19 cellular contexts compared by ENCODE assay signal in the genomic region with DNA sequence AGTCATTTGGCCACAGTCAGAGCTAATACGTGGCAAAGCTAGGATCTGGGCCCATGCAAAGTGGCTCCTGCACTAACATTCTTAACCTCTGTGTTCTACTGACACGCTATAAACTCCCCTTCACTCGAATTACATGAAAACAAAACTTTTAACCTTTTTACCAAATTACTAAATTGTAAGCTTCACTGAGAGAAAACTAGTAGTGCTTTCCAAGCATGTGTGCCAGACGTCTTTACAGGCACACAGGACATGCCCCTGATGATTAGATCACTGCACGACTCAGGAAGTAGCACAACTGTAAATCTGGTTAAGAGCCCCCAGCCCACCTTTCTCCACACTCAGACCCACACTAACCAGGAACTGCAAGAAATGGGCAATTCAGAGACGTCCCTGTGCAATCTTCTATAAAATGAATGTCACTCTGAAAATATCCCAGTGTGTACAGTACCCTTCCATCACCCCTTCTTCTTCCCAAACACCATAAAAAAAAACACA. TPM values are rescaled to one million over a fixed set of nuclear protein-coding genes. Genes with fewer than 3 reads are reported as not detected.
DNase-seq lines count a peak whose midpoint lies in the region; ATAC-seq, FAIRE-seq and TF ChIP-seq lines count a peak whose summit lies in the region.
"Had no signal": no experiment of that assay in that cellular context is flagged by ENCODE, and none has a peak within 500 bp of the region (broad histone marks: within the 10 kb centered on the region; RNA-seq: fewer than 3 reads in every experiment).

No MANE protein-coding gene starts in this region.

- peaks cover 33 to 65% (median 52%) of the 10 kb centered on the region in 3 donors for H3K4me1 Mint-ChIP-seq in CD8-positive, alpha-beta memory T cell
- peaks cover 27 to 43% of the 10 kb centered on the region in 2 donors for H3K4me1 Mint-ChIP-seq in natural killer cell treated with Interleukin-12 subunit alpha and Interleukin-12 subunit beta and Interleukin-15 and Interleukin-18, amount 100 ng/mL, for 72 hours (ENCODE audit: low read depth in 2 of 2)

- H3K4me3 Mint-ChIP-seq in CD8-positive, alpha-beta memory T cell, result peak overlapping the region in 1 of 7 donors; percentile 8
- no peak overlapping the region for H3K4me3 Mint-ChIP-seq in natural killer cell treated with Interleukin-12 subunit alpha and Interleukin-12 subunit beta and Interleukin-15 and Interleukin-18, amount 100 ng/mL, for 72 hours
- H3K4me3 Mint-ChIP-seq: activated CD4-positive, alpha-beta T cell treated with anti-CD3 and anti-CD28 coated beads for 36 hours had no signal

- POLR2A ChIA-PET in CD8-positive, alpha-beta memory T cell (lab: Charles Lee), result interaction anchor here (0.6 kb wide), 1 partner anchor 10 kb away, joined by 3 read pairs; no protein-coding TSS in a partner anchor

- TF ChIP-seq CTCF in NB4 (IDR thresholded peaks at IDR 0.05; ENCODE audit: low read depth, low read length), result no peak

- H3K4me1 ChIP-seq in CD8-positive, alpha-beta memory T cell (ENCODE audit: insufficient read depth, low read length), result peaks cover 20% of the 10 kb centered on the region

- ATAC-seq in natural killer cell treated with Interleukin-12 subunit alpha and Interleukin-12 subunit beta and Interleukin-15 and Interleukin-18, amount 100 ng/mL, for 72 hours, result no peak
- no peak for ATAC-seq in activated naive CD4-positive, alpha-beta T cell treated with anti-CD3 and anti-CD28 coated beads, Interleukin-2, amount 50 U/mL, for 72 hours
- ATAC-seq: activated CD4-positive, alpha-beta T cell treated with anti-CD3 and anti-CD28 coated beads for 36 hours; PC-3 had no signal

- no peaks in the 10 kb centered on the region for H3K36me3 ChIP-seq in CD8-positive, alpha-beta memory T cell (ENCODE audit: insufficient read depth, low read length)
- H3K36me3 ChIP-seq: SJSA1 had no signal

- peak overlapping the region in 7 of 8 donors; percentile 6 to 80 (median 48) for H3K27ac Mint-ChIP-seq in CD8-positive, alpha-beta memory T cell
- peak overlapping the region; percentile 36 to 80 for H3K27ac Mint-ChIP-seq in natural killer cell treated with Interleukin-12 subunit alpha and Interleukin-12 subunit beta and Interleukin-15 and Interleukin-18, amount 100 ng/mL, for 72 hours
- H3K27ac Mint-ChIP-seq in activated naive CD4-positive, alpha-beta T cell treated with anti-CD3 and anti-CD28 coated beads, Interleukin-2, amount 50 U/mL, for 72 hours, result no peak overlapping the region
- H3K27ac Mint-ChIP-seq: activated CD4-positive, alpha-beta T cell treated with anti-CD3 and anti-CD28 coated beads for 36 hours had no signal

- no peak overlapping the region for H3K4me3 ChIP-seq in CD8-positive, alpha-beta memory T cell (ENCODE audit: low read length)
- no peak overlapping the region for H3K4me3 ChIP-seq in NB4 (ENCODE audit: low read depth, low read length)
- H3K4me3 ChIP-seq: SJSA1 had no signal

- H3K27ac ChIP-seq in CD8-positive, alpha-beta memory T cell (ENCODE audit: low read depth, low read length), result no peak overlapping the region
- H3K27ac ChIP-seq: SJSA1 had no signal

- TF ChIP-seq POLR2A in NB4 (IDR thresholded peaks at IDR 0.05; ENCODE audit: extremely low read depth, insufficient read length), result no peak

- no peaks in the 10 kb centered on the region for H3K27me3 Mint-ChIP-seq in CD8-positive, alpha-beta memory T cell
- no peaks in the 10 kb centered on the region for H3K27me3 Mint-ChIP-seq in natural killer cell treated with Interleukin-12 subunit alpha and Interleukin-12 subunit beta and Interleukin-15 and Interleukin-18, amount 100 ng/mL, for 72 hours
- H3K27me3 Mint-ChIP-seq: activated CD4-positive, alpha-beta T cell treated with anti-CD3 and anti-CD28 coated beads for 36 hours had no signal

- FAIRE-seq in RCC 7860 (lab: Jason Lieb, UNC), result no peak

- DNase-seq in CD8-positive, alpha-beta memory T cell, result no peak
- peak; percentile 33 for DNase-seq in NB4 (ENCODE audit: low read depth)
- peak; percentile 3 for DNase-seq in fibroblast of gingiva (ENCODE audit: low read depth)
- no peak for DNase-seq in natural killer cell treated with Interleukin-12 subunit alpha and Interleukin-12 subunit beta and Interleukin-15 and Interleukin-18, amount 100 ng/mL, for 72 hours (ENCODE audit: low spot score)
- DNase-seq in RCC 7860 (ENCODE audit: low spot score), result no peak
- DNase-seq in NCI-H1105 treated with DMSO at 0.1 percent for 48 hours (lab: John Stamatoyannopoulos, UW), result no peak
- no peak for DNase-seq in NCI-H2171 treated with DMSO at 0.1 percent for 48 hours (lab: John Stamatoyannopoulos, UW)
- no peak for DNase-seq in activated naive CD4-positive, alpha-beta T cell treated with anti-CD3 and anti-CD28 coated beads, Interleukin-2, amount 50 U/mL, for 72 hours (ENCODE audit: low spot score in 2 of 2)
- DNase-seq: activated CD4-positive, alpha-beta T cell treated with anti-CD3 and anti-CD28 coated beads for 36 hours; amygdala; central memory CD4-positive, alpha-beta T cell; effector memory CD4-positive, alpha-beta T cell; KBM-7; kidney glomerular epithelial cell; NCI-H1092 treated with DMSO at 0.1 percent for 48 hours; nucleus accumbens; PC-3; right cardiac atrium had no signal

- peaks cover 0 to 5% (median 0%) of the 10 kb centered on the region in 3 donors for H3K36me3 Mint-ChIP-seq in CD8-positive, alpha-beta memory T cell
- H3K36me3 Mint-ChIP-seq in natural killer cell treated with Interleukin-12 subunit alpha and Interleukin-12 subunit beta and Interleukin-15 and Interleukin-18, amount 100 ng/mL, for 72 hours, result no peaks in the 10 kb centered on the region
- no peaks in the 10 kb centered on the region for H3K36me3 Mint-ChIP-seq in activated naive CD4-positive, alpha-beta T cell treated with anti-CD3 and anti-CD28 coated beads, Interleukin-2, amount 50 U/mL, for 72 hours

- no peaks in the 10 kb centered on the region for H3K9me3 ChIP-seq in CD8-positive, alpha-beta memory T cell (ENCODE audit: low read length)
- H3K9me3 ChIP-seq: SJSA1 had no signal

- no peaks in the 10 kb centered on the region for H3K9me3 Mint-ChIP-seq in CD8-positive, alpha-beta memory T cell
- H3K9me3 Mint-ChIP-seq in natural killer cell treated with Interleukin-12 subunit alpha and Interleukin-12 subunit beta and Interleukin-15 and Interleukin-18, amount 100 ng/mL, for 72 hours, result no peaks in the 10 kb centered on the region
- no peaks in the 10 kb centered on the region for H3K9me3 Mint-ChIP-seq in activated naive CD4-positive, alpha-beta T cell treated with anti-CD3 and anti-CD28 coated beads, Interleukin-2, amount 50 U/mL, for 72 hours

- no peaks in the 10 kb centered on the region for H3K27me3 ChIP-seq in CD8-positive, alpha-beta memory T cell (ENCODE audit: insufficient read depth, low read length, poor library complexity, severe bottlenecking)
- H3K27me3 ChIP-seq: SJSA1 had no signal

- CTCF ChIA-PET in CD8-positive, alpha-beta memory T cell (lab: Charles Lee), result no interaction called here

RNA-seq across cellular contexts. Expression of gene PHF21A, which starts 16.1 kb away (rescaled TPM):
- total RNA-seq in CD8-positive, alpha-beta memory T cell, result 10 to 100 TPM; 30.5 to 33.5 TPM
- polyA plus RNA-seq in CD8-positive, alpha-beta memory T cell, result 14.1 TPM
- 10 to 100 TPM; 50.3 to 64.3 TPM for total RNA-seq in natural killer cell treated with Interleukin-12 subunit alpha and Interleukin-12 subunit beta and Interleukin-15 and Interleukin-18, amount 100 ng/mL, for 72 hours
- total RNA-seq in activated naive CD4-positive, alpha-beta T cell treated with anti-CD3 and anti-CD28 coated beads, Interleukin-2, amount 50 U/mL, for 72 hours, result 10 to 100 TPM; 53.0 to 54.6 TPM

Comparison
In these comparisons a context has a peak if more than half of its experiments do, and no peak if none do; other contexts are left out.
1. DNase-seq: peak in NB4 (single experiment) and fibroblast of gingiva (single experiment); none in CD8-positive, alpha-beta memory T cell (0 of 5), natural killer cell treated with Interleukin-12 subunit alpha and Interleukin-12 subunit beta and Interleukin-15 and Interleukin-18, amount 100 ng/mL, for 72 hours (single experiment), RCC 7860 (single experiment), NCI-H1105 treated with DMSO at 0.1 percent for 48 hours (single experiment), NCI-H2171 treated with DMSO at 0.1 percent for 48 hours (single experiment) and activated naive CD4-positive, alpha-beta T cell treated with anti-CD3 and anti-CD28 coated beads, Interleukin-2, amount 50 U/mL, for 72 hours (0 of 2).
2. H3K27ac Mint-ChIP-seq: peak in CD8-positive, alpha-beta memory T cell (7 of 8) and natural killer cell treated with Interleukin-12 subunit alpha and Interleukin-12 subunit beta and Interleukin-15 and Interleukin-18, amount 100 ng/mL, for 72 hours (2 of 2); none in activated naive CD4-positive, alpha-beta T cell treated with anti-CD3 and anti-CD28 coated beads, Interleukin-2, amount 50 U/mL, for 72 hours (0 of 2).